In the genomic region with DNA sequence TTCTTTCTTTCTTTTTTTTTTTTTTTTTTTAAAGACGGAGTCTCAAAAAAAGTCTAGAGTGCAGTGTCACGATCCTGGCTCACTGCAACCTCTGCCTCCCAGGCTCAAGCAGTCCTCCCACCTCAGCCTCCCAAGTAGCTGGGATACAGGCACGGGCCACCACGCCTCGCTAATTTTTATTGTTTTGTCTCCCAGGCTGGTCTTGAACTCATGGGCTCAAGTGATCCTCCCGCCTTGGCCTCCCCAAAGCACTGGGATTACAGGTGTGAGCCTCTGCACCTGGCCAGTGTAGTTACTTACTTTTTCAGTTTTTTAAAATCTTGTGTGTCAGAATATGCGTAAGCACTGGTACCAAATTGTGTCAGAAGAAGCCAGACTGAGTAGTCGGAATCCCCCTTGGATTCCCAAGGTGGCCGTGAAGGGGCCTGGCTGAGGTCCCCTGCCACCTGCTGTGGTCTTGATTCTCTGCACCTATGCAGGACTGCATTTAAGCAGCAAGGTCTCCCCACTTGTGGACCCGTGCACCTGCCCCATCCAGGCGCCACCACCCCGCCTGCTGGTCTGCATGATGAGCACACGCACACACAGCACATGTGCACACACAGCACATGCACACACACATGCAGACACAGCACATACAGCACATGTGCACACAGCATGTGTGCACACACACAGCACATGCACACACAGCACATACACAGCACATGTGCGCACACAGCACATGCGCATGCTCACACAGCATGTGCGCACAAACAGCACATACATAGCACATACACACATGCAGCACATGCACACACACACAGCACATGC, we compare ENCODE assay signal across 26 cellular contexts. TPM values are rescaled to one million over a fixed set of nuclear protein-coding genes. Genes with fewer than 3 reads are reported as not detected.
DNase-seq lines count a peak whose midpoint lies in the region; ATAC-seq, FAIRE-seq and TF ChIP-seq lines count a peak whose summit lies in the region.
"Had no signal": no experiment of that assay in that cellular context is flagged by ENCODE, and none has a peak within 500 bp of the region (broad histone marks: within the 10 kb centered on the region; RNA-seq: fewer than 3 reads in every experiment).

No MANE protein-coding gene starts in this region.

- CTCF ChIA-PET in HepG2 (lab: Yijun Ruan, JAX; ENCODE audit: low intra/inter-chr PET ratio, low total read pairs), result no interaction called here
- CTCF ChIA-PET in WTC11 (lab: Charles Lee), result no interaction called here

- WGBS in HepG2 (ENCODE audit: low lambda C conversion rate), result 97% methylated on average over 13 of the region's 16 CpGs
- WGBS in right lobe of liver (ENCODE audit: insufficient coverage, low coverage, low lambda C conversion rate, missing lambda C conversion rate), result 91% methylated on average over 8 of the region's 16 CpGs

- H3K36me3 ChIP-seq in HepG2 (replicated peaks in 1 of 2; ENCODE audit: control insufficient read depth in 1 of 2, insufficient read depth in 2 of 2, low read length in 2 of 2) (peaks cover 20 to 41% of the 10 kb centered on the region in 2 experiments; a peak in 4 of 5 replicates), right lobe of liver (peaks cover 0 to 10% (median 3%) of the 10 kb centered on the region in 4 donors)

- H3K9me3 Mint-ChIP-seq in WTC11, result peaks cover 5% of the 10 kb centered on the region
- H3K9me3 Mint-ChIP-seq in naive thymus-derived CD8-positive, alpha-beta T cell, result no peaks in the 10 kb centered on the region
- H3K9me3 Mint-ChIP-seq in natural killer cell treated with Interleukin-12 subunit alpha and Interleukin-12 subunit beta and Interleukin-15 and Interleukin-18, amount 100 ng/mL, for 72 hours, result no peaks in the 10 kb centered on the region
- H3K9me3 Mint-ChIP-seq: activated naive CD8-positive, alpha-beta T cell treated with anti-CD3 and anti-CD28 coated beads, Interleukin-2, amount 50 U/mL, for 24 hours; CD4-positive, CD25-positive, alpha-beta regulatory T cell; effector memory CD8-positive, alpha-beta T cell; mesothelial cell of epicardium; naive B cell had no signal

- no peaks in the 10 kb centered on the region for H3K27me3 ChIP-seq in HepG2 (ENCODE audit: control insufficient read depth in 1 of 2, insufficient read depth in 2 of 2, low read length in 2 of 2)
- no peaks in the 10 kb centered on the region for H3K27me3 ChIP-seq in right lobe of liver
- H3K27me3 ChIP-seq: heart left ventricle, upper lobe of left lung had no signal

- no peak overlapping the region for H2AFZ ChIP-seq in HepG2 (ENCODE audit: low read length)

- H4K20me1 ChIP-seq in HepG2 (ENCODE audit: insufficient read depth, low read length), result no peaks in the 10 kb centered on the region

- H3K4me3 Mint-ChIP-seq in WTC11, result no peak overlapping the region
- peak overlapping the region in 1 of 10 donors; percentile 29 for H3K4me3 Mint-ChIP-seq in naive thymus-derived CD8-positive, alpha-beta T cell
- no peak overlapping the region for H3K4me3 Mint-ChIP-seq in natural killer cell treated with Interleukin-12 subunit alpha and Interleukin-12 subunit beta and Interleukin-15 and Interleukin-18, amount 100 ng/mL, for 72 hours
- H3K4me3 Mint-ChIP-seq: activated naive CD8-positive, alpha-beta T cell treated with anti-CD3 and anti-CD28 coated beads, Interleukin-2, amount 50 U/mL, for 24 hours; effector memory CD8-positive, alpha-beta T cell; mesothelial cell of epicardium; naive B cell had no signal

- in situ Hi-C loops in HepG2 (cut with HindIII; ENCODE audit: extremely low pct_ligation_motif_present, low pct_unique_long_range_greater_than_20kb), result no loop called here

- TF ChIP-seq POLR2A in HepG2 (IDR thresholded peaks at IDR 0.05; ENCODE audit: insufficient read depth in 1 of 2, low read depth in 2 of 2, low read length in 2 of 2) (no peak), right lobe of liver (IDR thresholded peaks at IDR 0.05) (no peak)

- no peaks in the 10 kb centered on the region for H3K27me3 Mint-ChIP-seq in WTC11 (ENCODE audit: low read depth)
- no peaks in the 10 kb centered on the region for H3K27me3 Mint-ChIP-seq in naive thymus-derived CD8-positive, alpha-beta T cell
- no peaks in the 10 kb centered on the region for H3K27me3 Mint-ChIP-seq in natural killer cell treated with Interleukin-12 subunit alpha and Interleukin-12 subunit beta and Interleukin-15 and Interleukin-18, amount 100 ng/mL, for 72 hours
- H3K27me3 Mint-ChIP-seq: activated naive CD8-positive, alpha-beta T cell treated with anti-CD3 and anti-CD28 coated beads, Interleukin-2, amount 50 U/mL, for 24 hours; CD4-positive, CD25-positive, alpha-beta regulatory T cell; effector memory CD8-positive, alpha-beta T cell; naive B cell had no signal

- BruUV-seq in HepG2 (replicated peaks; lab: Mats Ljungman, UMichigan), result no TSS peak

- TF ChIP-seq EP300 in HepG2 (IDR thresholded peaks at IDR 0.05; ENCODE audit: low read depth in 2 of 2, low read length in 2 of 2) (no peak), HepG2 (CRISPR knock-in tag; IDR thresholded peaks at IDR 0.05; ENCODE audit: borderline replicate concordance) (no peak)

- intact Hi-C loops in HepG2 (cut with micrococcal nuclease; ENCODE audit: unreplicated experiment) (no loop called here), right lobe of liver (cut with DNase I) (no loop called here)

- H3K4me3 ChIP-seq in HepG2 (replicated peaks in 1 of 3; ENCODE audit: insufficient read depth in 1 of 3, low read depth in 2 of 3, low read length in 3 of 3), result no peak overlapping the region
- H3K4me3 ChIP-seq in right lobe of liver, result no peak overlapping the region
- H3K4me3 ChIP-seq: coronary artery, heart left ventricle, upper lobe of left lung had no signal

- DNase-seq in HepG2 (ENCODE audit: low spot score), result no peak
- no peak for DNase-seq in right lobe of liver
- no peak for DNase-seq in WTC11 (ENCODE audit: low spot score)
- DNase-seq in naive thymus-derived CD8-positive, alpha-beta T cell, result peak in 1 of 10 donors; percentile 52
- DNase-seq in natural killer cell treated with Interleukin-12 subunit alpha and Interleukin-12 subunit beta and Interleukin-15 and Interleukin-18, amount 100 ng/mL, for 72 hours (ENCODE audit: low spot score), result no peak
- DNase-seq in HK-2 (ENCODE audit: unreplicated experiment), result no peak
- DNase-seq in NCI-H524 treated with DMSO at 0.1 percent for 48 hours (lab: John Stamatoyannopoulos, UW), result no peak
- DNase-seq: activated gamma-delta T cell treated with Interleukin-2 at 50 U/mL for 16 hours; activated naive CD8-positive, alpha-beta T cell treated with anti-CD3 and anti-CD28 coated beads, Interleukin-2, amount 50 U/mL, for 24 hours; activated T-cell treated with anti-CD3 and anti-CD28 coated beads, Interleukin-2, amount 50 U/mL, for 48 hours; CD4-positive, CD25-positive, alpha-beta regulatory T cell; effector memory CD8-positive, alpha-beta T cell; naive B cell; NCI-H1092; NCI-H187 treated with DMSO at 0.1 percent for 48 hours; NCI-H2171; NCI-H510A; stimulated activated CD4-positive, alpha-beta T cell treated with anti-CD3 and anti-CD28 coated beads, Interleukin-4, amount 100 ng/mL, for 4 hours; T-helper 1 cell; upper lobe of left lung had no signal

- H3K27ac ChIP-seq in HepG2 (ENCODE audit: extremely low read length, insufficient read depth, low read length), result no peak overlapping the region
- H3K27ac ChIP-seq in right lobe of liver, result no peak overlapping the region
- H3K27ac ChIP-seq: coronary artery, heart left ventricle, upper lobe of left lung had no signal

- no peaks in the 10 kb centered on the region for H3K9me3 ChIP-seq in HepG2 (ENCODE audit: low read length)
- H3K9me3 ChIP-seq in right lobe of liver, result no peaks in the 10 kb centered on the region
- H3K9me3 ChIP-seq: heart left ventricle, upper lobe of left lung had no signal

- H3K27ac Mint-ChIP-seq in WTC11, result peak overlapping the region; percentile 87
- H3K27ac Mint-ChIP-seq in naive thymus-derived CD8-positive, alpha-beta T cell, result peak overlapping the region in 7 of 10 donors; percentile 29 to 79 (median 63)
- H3K27ac Mint-ChIP-seq in natural killer cell treated with Interleukin-12 subunit alpha and Interleukin-12 subunit beta and Interleukin-15 and Interleukin-18, amount 100 ng/mL, for 72 hours, result no peak overlapping the region
- H3K27ac Mint-ChIP-seq: activated naive CD8-positive, alpha-beta T cell treated with anti-CD3 and anti-CD28 coated beads, Interleukin-2, amount 50 U/mL, for 24 hours; effector memory CD8-positive, alpha-beta T cell; mesothelial cell of epicardium had no signal

- H3K4me1 ChIP-seq in HepG2 (ENCODE audit: insufficient read depth, low read length) (no peaks in the 10 kb centered on the region), right lobe of liver (no peaks in the 10 kb centered on the region)

- H3K4me1 Mint-ChIP-seq in WTC11, result no peaks in the 10 kb centered on the region
- H3K4me1 Mint-ChIP-seq in naive thymus-derived CD8-positive, alpha-beta T cell, result peaks cover 14 to 46% (median 25%) of the 10 kb centered on the region in 4 donors
- H3K4me1 Mint-ChIP-seq in natural killer cell treated with Interleukin-12 subunit alpha and Interleukin-12 subunit beta and Interleukin-15 and Interleukin-18, amount 100 ng/mL, for 72 hours (ENCODE audit: low read depth in 2 of 2), result peaks cover 15 to 17% of the 10 kb centered on the region in 2 donors
- H3K4me1 Mint-ChIP-seq: mesothelial cell of epicardium had no signal

- ATAC-seq in HepG2 (no peak), right lobe of liver (no peak), WTC11 (no peak), HG02885 (IDR thresholded peaks at IDR 0.05; ENCODE audit: poor library complexity, unreplicated experiment) (no peak)
- no peak for ATAC-seq in naive thymus-derived CD8-positive, alpha-beta T cell
- ATAC-seq in natural killer cell treated with Interleukin-12 subunit alpha and Interleukin-12 subunit beta and Interleukin-15 and Interleukin-18, amount 100 ng/mL, for 72 hours, result no peak
- ATAC-seq: activated naive CD8-positive, alpha-beta T cell treated with anti-CD3 and anti-CD28 coated beads, Interleukin-2, amount 50 U/mL, for 24 hours; effector memory CD8-positive, alpha-beta T cell; heart left ventricle had no signal

- H3K79me2 ChIP-seq in HepG2 (ENCODE audit: insufficient read depth, low read length), result peaks cover 4% of the 10 kb centered on the region

- FAIRE-seq in HepG2 (lab: Jason Lieb, UNC), result no peak
- FAIRE-seq: A204.1, keratinocyte had no signal

- peaks cover 37% of the 10 kb centered on the region for H3K36me3 Mint-ChIP-seq in WTC11
- H3K36me3 Mint-ChIP-seq in naive thymus-derived CD8-positive, alpha-beta T cell, result peaks cover 0 to 15% (median 3%) of the 10 kb centered on the region in 3 donors
- no peaks in the 10 kb centered on the region for H3K36me3 Mint-ChIP-seq in natural killer cell treated with Interleukin-12 subunit alpha and Interleukin-12 subunit beta and Interleukin-15 and Interleukin-18, amount 100 ng/mL, for 72 hours

- H3K9ac ChIP-seq in HepG2 (ENCODE audit: insufficient read depth, low read depth, low read length), result no peak overlapping the region

- POLR2A ChIA-PET in HepG2 (lab: Yijun Ruan, JAX) (no interaction called here), WTC11 (lab: Charles Lee) (no interaction called here)
- POLR2A ChIA-PET in naive thymus-derived CD8-positive, alpha-beta T cell (lab: Charles Lee), result no interaction called here

- TF ChIP-seq CTCF in HepG2 (CRISPR knock-in tag; IDR thresholded peaks at IDR 0.05) (no peak), right lobe of liver (IDR thresholded peaks at IDR 0.05) (no peak), WTC11 (IDR thresholded peaks at IDR 0.05) (no peak)

- H3K4me2 ChIP-seq in HepG2 (ENCODE audit: low read depth, low read length), result no peak overlapping the region

- TF ChIP-seq RAD21 in HepG2 (CRISPR knock-in tag; IDR thresholded peaks at IDR 0.05), result no peak

RNA-seq across cellular contexts. Expression of gene PCNT, which starts 47.5 kb away (rescaled TPM):
- total RNA-seq in HepG2 (2016; rRNA removed; fragmentation: Illumina TruSeq; extraction: Trizol) (12.2 and 12.4 TPM in 2 replicates), right lobe of liver (10 to 100 TPM in 5 of 6 experiments, 1 to 10 TPM in 1; 9.9 to 18.2 (median 14.1) TPM), WTC11 (2021) (40.6 to 46.4 TPM (median 41.0 TPM) in 3 replicates)
- total RNA-seq in HepG2 (2016; cell fraction: cytosol; rRNA removed; fragmentation: Illumina TruSeq; extraction: Trizol; ENCODE audit: low read depth), result 11.8 and 13.7 TPM in 2 replicates
- total RNA-seq in HepG2 (2016; cell fraction: insoluble cytoplasmic fraction; rRNA removed; fragmentation: Illumina TruSeq; extraction: Trizol), result 9.9 and 13.1 TPM in 2 replicates
- total RNA-seq in HepG2 (2016; cell fraction: membrane; rRNA removed; fragmentation: Illumina TruSeq; extraction: Trizol), result 6.9 and 8.5 TPM in 2 replicates
- total RNA-seq in HepG2 (2016; cell fraction: nucleus; rRNA removed; fragmentation: Illumina TruSeq; extraction: Trizol), result 24.8 and 28.6 TPM in 2 replicates
- 5.6 and 7.4 TPM in 2 replicates for polyA plus RNA-seq in HepG2 (2011; rRNA removed)
- 2.5 and 3.7 TPM in 2 replicates for polyA plus RNA-seq in HepG2 (2011; cell fraction: cytosol; rRNA removed)
- polyA plus RNA-seq in HepG2 (2011; cell fraction: nucleus; rRNA removed), result 25.9 and 37.1 TPM in 2 replicates
- 6.5 and 6.9 TPM in 2 replicates for polyA plus RNA-seq in HepG2 (2012)
- polyA plus RNA-seq in HepG2 (2016; cell fraction: cytosol; fragmentation: Illumina TruSeq; extraction: Trizol; ENCODE audit: low read depth), result 1.0 and 1.4 TPM in 2 replicates
- 8.8 and 9.4 TPM in 2 replicates for polyA plus RNA-seq in HepG2 (2016; cell fraction: insoluble cytoplasmic fraction; fragmentation: Illumina TruSeq; extraction: Trizol; ENCODE audit: low read depth)
- 1.3 and 2.7 TPM in 2 replicates for polyA plus RNA-seq in HepG2 (2016; cell fraction: membrane; fragmentation: Illumina TruSeq; extraction: Trizol; ENCODE audit: low read depth)
- 46.6 and 55.1 TPM in 2 replicates for polyA plus RNA-seq in HepG2 (2016; cell fraction: nucleus; fragmentation: Illumina TruSeq; extraction: Trizol; ENCODE audit: insufficient read depth, low read depth)
- 31.0 and 75.2 TPM in 2 replicates for polyA minus RNA-seq in HepG2 (2011; rRNA and poly(A)+ RNA removed; ENCODE audit: low replicate concordance)
- polyA minus RNA-seq in HepG2 (2011; cell fraction: cytosol; rRNA and poly(A)+ RNA removed), result 4.6 and 7.0 TPM in 2 replicates
- polyA minus RNA-seq in HepG2 (2011; cell fraction: nucleus; rRNA and poly(A)+ RNA removed), result 17.2 and 19.3 TPM in 2 replicates
- total RNA-seq in naive thymus-derived CD8-positive, alpha-beta T cell, result 10 to 100 TPM; 80.0 to 86.2 TPM
- 10 to 100 TPM; 17.2 to 37.4 (median 19.9) TPM for polyA plus RNA-seq in naive thymus-derived CD8-positive, alpha-beta T cell
- total RNA-seq in natural killer cell treated with Interleukin-12 subunit alpha and Interleukin-12 subunit beta and Interleukin-15 and Interleukin-18, amount 100 ng/mL, for 72 hours, result 100 to 1,000 TPM in 1 of 2 donors, 10 to 100 TPM in 1; 58.1 to 120 TPM

RNA-seq across cellular contexts. Expression of gene C21orf58, which starts 47.7 kb away (rescaled TPM):
- 3.3 and 6.8 TPM in 2 replicates for total RNA-seq in HepG2 (2016; rRNA removed; fragmentation: Illumina TruSeq; extraction: Trizol)
- 5.2 and 5.5 TPM in 2 replicates for total RNA-seq in HepG2 (2016; cell fraction: cytosol; rRNA removed; fragmentation: Illumina TruSeq; extraction: Trizol; ENCODE audit: low read depth)
- 2.2 and 7.3 TPM in 2 replicates for total RNA-seq in HepG2 (2016; cell fraction: insoluble cytoplasmic fraction; rRNA removed; fragmentation: Illumina TruSeq; extraction: Trizol)
- total RNA-seq in HepG2 (2016; cell fraction: membrane; rRNA removed; fragmentation: Illumina TruSeq; extraction: Trizol), result 4.4 and 5.0 TPM in 2 replicates
- total RNA-seq in HepG2 (2016; cell fraction: nucleus; rRNA removed; fragmentation: Illumina TruSeq; extraction: Trizol), result 7.9 and 14.5 TPM in 2 replicates
- 3.2 and 3.5 TPM in 2 replicates for polyA plus RNA-seq in HepG2 (2011; rRNA removed)
- 0.99 and 1.6 TPM in 2 replicates for polyA plus RNA-seq in HepG2 (2011; cell fraction: cytosol; rRNA removed)
- 17.6 and 27.7 TPM in 2 replicates for polyA plus RNA-seq in HepG2 (2011; cell fraction: nucleus; rRNA removed)
- polyA plus RNA-seq in HepG2 (2012), result 1.3 and 2.8 TPM in 2 replicates
- polyA plus RNA-seq in HepG2 (2016; cell fraction: cytosol; fragmentation: Illumina TruSeq; extraction: Trizol; ENCODE audit: low read depth), result 0.69 and 0.97 TPM in 2 replicates
- 1.4 and 2.3 TPM in 2 replicates for polyA plus RNA-seq in HepG2 (2016; cell fraction: insoluble cytoplasmic fraction; fragmentation: Illumina TruSeq; extraction: Trizol; ENCODE audit: low read depth)
- polyA plus RNA-seq in HepG2 (2016; cell fraction: membrane; fragmentation: Illumina TruSeq; extraction: Trizol; ENCODE audit: low read depth), result 1.4 and 1.5 TPM in 2 replicates
- polyA plus RNA-seq in HepG2 (2016; cell fraction: nucleus; fragmentation: Illumina TruSeq; extraction: Trizol; ENCODE audit: insufficient read depth, low read depth), result 19.1 and 20.8 TPM in 2 replicates
- polyA minus RNA-seq in HepG2 (2011; rRNA and poly(A)+ RNA removed; ENCODE audit: low replicate concordance), result 12.3 and 40.6 TPM in 2 replicates
- 2.3 and 2.5 TPM in 2 replicates for polyA minus RNA-seq in HepG2 (2011; cell fraction: cytosol; rRNA and poly(A)+ RNA removed)
- polyA minus RNA-seq in HepG2 (2011; cell fraction: nucleus; rRNA and poly(A)+ RNA removed), result 11.2 and 15.3 TPM in 2 replicates
- total RNA-seq in right lobe of liver, result 1 to 10 TPM in 5 of 6 experiments, under 1 TPM in 1; 1.00 to 2.4 (median 1.4) TPM
- total RNA-seq in WTC11 (2021), result 31.5 to 35.1 TPM (median 32.7 TPM) in 3 replicates
- 1 to 10 TPM; 6.4 to 7.3 TPM for total RNA-seq in naive thymus-derived CD8-positive, alpha-beta T cell
- polyA plus RNA-seq in naive thymus-derived CD8-positive, alpha-beta T cell, result 1 to 10 TPM in 1 of 3 donors, under 1 TPM in 2; 0.44 to 1.2 (median 0.51) TPM
- total RNA-seq in natural killer cell treated with Interleukin-12 subunit alpha and Interleukin-12 subunit beta and Interleukin-15 and Interleukin-18, amount 100 ng/mL, for 72 hours, result 10 to 100 TPM; 12.3 to 49.3 TPM

Comparison
In these comparisons a context has a peak if more than half of its experiments do, and no peak if none do; other contexts are left out.
1. H3K27ac Mint-ChIP-seq: peak in WTC11 (single experiment) and naive thymus-derived CD8-positive, alpha-beta T cell (7 of 10); none in natural killer cell treated with Interleukin-12 subunit alpha and Interleukin-12 subunit beta and Interleukin-15 and Interleukin-18, amount 100 ng/mL, for 72 hours (0 of 2).